ENCODE assay signal across 13 cellular contexts in genomic region chr10:119132521-119133345, GRCh38. TPM values are rescaled to one million over a fixed set of nuclear protein-coding genes. Genes with fewer than 3 reads are reported as not detected.
DNase-seq lines count a peak whose midpoint lies in the region; ATAC-seq and TF ChIP-seq lines count a peak whose summit lies in the region.
"Had no signal": no experiment of that assay in that cellular context is flagged by ENCODE, and none has a peak within 500 bp of the region (broad histone marks: within the 10 kb centered on the region; RNA-seq: fewer than 3 reads in every experiment).

No MANE protein-coding gene starts in this region.

- no peak overlapping the region for H3K27ac ChIP-seq in CD8-positive, alpha-beta T cell (ENCODE audit: low read depth, low read length)
- no peak overlapping the region for H3K27ac ChIP-seq in Panc1 (ENCODE audit: low read length)
- H3K27ac ChIP-seq in dorsolateral prefrontal cortex = peak overlapping the region in 53 of 59 donors; percentile 29 to 92 (median 81)

- CTCF ChIA-PET in CD8-positive, alpha-beta T cell (lab: Charles Lee) = interaction anchor here (1.1 kb wide), 1 partner anchor 46 kb away, joined by 3 read pairs; no protein-coding TSS in a partner anchor
- CTCF ChIA-PET in Panc1 (lab: Charles Lee) = no interaction called here

- in situ Hi-C loops in Panc1 (cut with HindIII; ENCODE audit: low pct_unique_long_range_greater_than_20kb, low sequenced_read_pairs) = no loop called here

- no peaks in the 10 kb centered on the region for H3K27me3 ChIP-seq in CD8-positive, alpha-beta T cell (ENCODE audit: insufficient read depth, low read length)
- H3K27me3 ChIP-seq in Panc1 (ENCODE audit: control insufficient read depth, insufficient read depth, low read length) = no peaks in the 10 kb centered on the region
- no peaks in the 10 kb centered on the region for H3K27me3 ChIP-seq in dorsolateral prefrontal cortex
- H3K27me3 ChIP-seq: uterus had no signal

- H3K36me3 ChIP-seq in CD8-positive, alpha-beta T cell (ENCODE audit: insufficient read depth, low read length) = no peaks in the 10 kb centered on the region
- peaks cover 13% of the 10 kb centered on the region for H3K36me3 ChIP-seq in Panc1 (ENCODE audit: control insufficient read depth, insufficient read depth, low read length)
- H3K36me3 ChIP-seq: uterus had no signal

- POLR2A ChIA-PET in CD8-positive, alpha-beta T cell (lab: Charles Lee) = interaction anchor here (2.1 kb wide), 1 partner anchor 29 kb away, joined by 8 read pairs; the partner anchor contains the start of gene DENND10
- POLR2A ChIA-PET in Panc1 (lab: Charles Lee) = interaction anchor here (0.6 kb wide), 1 partner anchor 718 kb away, joined by 11 read pairs; no protein-coding TSS in a partner anchor

- intact Hi-C loops in CD8-positive, alpha-beta T cell (cut with DNase I, micrococcal nuclease) = no loop called here
- intact Hi-C loops in Panc1 (cut with micrococcal nuclease; ENCODE audit: unreplicated experiment) (no loop called here), dorsolateral prefrontal cortex (cut with DNase I) (no loop called here), posterior cingulate gyrus (cut with DNase I) (no loop called here)

- no TSS peak for BruUV-seq in Panc1 (replicated peaks; lab: Mats Ljungman, UMichigan)

- H3K9me3 ChIP-seq in CD8-positive, alpha-beta T cell (ENCODE audit: low read length) = no peaks in the 10 kb centered on the region
- H3K9me3 ChIP-seq in Panc1 (ENCODE audit: control insufficient read depth, insufficient read depth, low read depth, low read length) = no peaks in the 10 kb centered on the region
- H3K9me3 ChIP-seq: left ventricle myocardium inferior, prostate gland, uterus had no signal

- no peak for TF ChIP-seq CTCF in CD8-positive, alpha-beta T cell (IDR thresholded peaks at IDR 0.05)
- TF ChIP-seq CTCF in Panc1 (IDR thresholded peaks at IDR 0.05) (no peak), dorsolateral prefrontal cortex (IDR thresholded peaks at IDR 0.05 in 54 of 56, conservative IDR thresholded peaks at IDR 0.05 in 2 of 56; ENCODE audit: low read depth in 1 of 56, partially characterized antibody in 56 of 56) (no peak)

- no peaks in the 10 kb centered on the region for H3K27me3 Mint-ChIP-seq in CD8-positive, alpha-beta T cell (ENCODE audit: low read depth)

- H3K4me1 Mint-ChIP-seq in CD8-positive, alpha-beta T cell (ENCODE audit: low read depth) = peaks cover 30% of the 10 kb centered on the region

- no peak overlapping the region for H3K4me3 ChIP-seq in CD8-positive, alpha-beta T cell (ENCODE audit: low read depth, low read length)
- H3K4me3 ChIP-seq in Panc1 (ENCODE audit: low read depth in 2 of 2, low read length in 2 of 2) (no peak overlapping the region), dorsolateral prefrontal cortex (peak overlapping the region in 1 of 59 donors; percentile 42)
- H3K4me3 ChIP-seq: prostate gland, uterus had no signal

- peak overlapping the region; percentile 26 for H3K4me3 Mint-ChIP-seq in CD8-positive, alpha-beta T cell

- peaks cover 57% of the 10 kb centered on the region for H3K36me3 Mint-ChIP-seq in CD8-positive, alpha-beta T cell

- H3K4me1 ChIP-seq in CD8-positive, alpha-beta T cell (ENCODE audit: insufficient read depth, low read length) = peaks cover 17% of the 10 kb centered on the region
- peaks cover 6% of the 10 kb centered on the region; the same call in 1 of the 2 replicates for H3K4me1 ChIP-seq in Panc1 (ENCODE audit: control insufficient read depth, insufficient read depth, low read length)
- H3K4me1 ChIP-seq: prostate gland, uterus had no signal

- ATAC-seq in CD8-positive, alpha-beta T cell = no peak
- peak; percentile 37; the same call in 1 of the 2 replicates for ATAC-seq in Panc1
- no peak for ATAC-seq in HG03342 (IDR thresholded peaks at IDR 0.05; ENCODE audit: unreplicated experiment)

- H3K27ac Mint-ChIP-seq in CD8-positive, alpha-beta T cell = peak overlapping the region; percentile 93

- no peak for DNase-seq in CD8-positive, alpha-beta T cell
- DNase-seq in Panc1 (ENCODE audit: low read depth, low spot score) (no peak), dorsolateral prefrontal cortex (peak in 7 of 10 donors; percentile 39 to 87 (median 55)), posterior cingulate gyrus (peak in 9 of 10 donors; percentile 31 to 91 (median 46)), Kasumi-1 (lab: John Stamatoyannopoulos, UW) (no peak), activated gamma-delta T cell (lab: John Stamatoyannopoulos, UW) (no peak)
- DNase-seq: dermis blood vessel endothelial cell, left ventricle myocardium inferior, NCI-H526, SW 1271, uterus had no signal

- no peaks in the 10 kb centered on the region for H3K9me3 Mint-ChIP-seq in CD8-positive, alpha-beta T cell

RNA-seq across cellular contexts. Expression of gene DENND10, which starts 28.8 kb away (rescaled TPM):
- total RNA-seq in CD8-positive, alpha-beta T cell = 10 to 100 TPM; 28.8 to 30.5 TPM
- total RNA-seq in Panc1 (2021; ENCODE audit: unreplicated experiment) = 72.8 TPM
- polyA plus RNA-seq in Panc1 (2012; ENCODE audit: insufficient read length) = 70.6 TPM
- 10 to 100 TPM; 30.1 to 60.7 (median 44.6) TPM for total RNA-seq in dorsolateral prefrontal cortex

RNA-seq across cellular contexts. Expression of gene SFXN4, which starts 32.8 kb away (rescaled TPM):
- total RNA-seq in CD8-positive, alpha-beta T cell = 10 to 100 TPM; 10.5 to 10.8 TPM
- 67.0 TPM for total RNA-seq in Panc1 (2021; ENCODE audit: unreplicated experiment)
- polyA plus RNA-seq in Panc1 (2012; ENCODE audit: insufficient read length) = 56.5 TPM
- 10 to 100 TPM; 22.4 to 49.6 (median 31.7) TPM for total RNA-seq in dorsolateral prefrontal cortex

RNA-seq across cellular contexts. Expression of gene PRDX3, which starts 45.9 kb away (rescaled TPM):
- 10 to 100 TPM in 1 of 2 experiments, 1 to 10 TPM in 1; 7.6 to 11.7 TPM for total RNA-seq in CD8-positive, alpha-beta T cell
- total RNA-seq in Panc1 (2021; ENCODE audit: unreplicated experiment) = 235 TPM
- 145 TPM for polyA plus RNA-seq in Panc1 (2012; ENCODE audit: insufficient read length)
- 100 to 1,000 TPM in 10 of 120 experiments, 10 to 100 TPM in 110; 62.3 to 112 (median 87.0) TPM for total RNA-seq in dorsolateral prefrontal cortex

RNA-seq across cellular contexts. Expression of gene EIF3A, which starts 52.1 kb away (rescaled TPM):
- 100 to 1,000 TPM; 121 to 128 TPM for total RNA-seq in CD8-positive, alpha-beta T cell
- total RNA-seq in Panc1 (2021; ENCODE audit: unreplicated experiment) (214 TPM), dorsolateral prefrontal cortex (10 to 100 TPM; 63.1 to 89.9 (median 72.7) TPM)
- polyA plus RNA-seq in Panc1 (2012; ENCODE audit: insufficient read length) = 181 TPM

Comparison
In these comparisons a context has a peak if more than half of its experiments do, and no peak if none do; other contexts are left out.
1. DNase-seq: peak in dorsolateral prefrontal cortex (7 of 10) and posterior cingulate gyrus (9 of 10); none in CD8-positive, alpha-beta T cell (0 of 7), Panc1 (single experiment), Kasumi-1 (0 of 2) and activated gamma-delta T cell (single experiment).
2. H3K27ac ChIP-seq: peak in dorsolateral prefrontal cortex (53 of 59); none in CD8-positive, alpha-beta T cell (single experiment) and Panc1 (single experiment).
3. RNA of gene PRDX3, which starts 45.9 kb away (total RNA-seq): 235 TPM in Panc1 (single experiment) and 62.3 to 112 TPM in dorsolateral prefrontal cortex; 7.6 to 11.7 TPM in CD8-positive, alpha-beta T cell; every median in the first group is over 4 times any median in the second.